In the genomic region with DNA sequence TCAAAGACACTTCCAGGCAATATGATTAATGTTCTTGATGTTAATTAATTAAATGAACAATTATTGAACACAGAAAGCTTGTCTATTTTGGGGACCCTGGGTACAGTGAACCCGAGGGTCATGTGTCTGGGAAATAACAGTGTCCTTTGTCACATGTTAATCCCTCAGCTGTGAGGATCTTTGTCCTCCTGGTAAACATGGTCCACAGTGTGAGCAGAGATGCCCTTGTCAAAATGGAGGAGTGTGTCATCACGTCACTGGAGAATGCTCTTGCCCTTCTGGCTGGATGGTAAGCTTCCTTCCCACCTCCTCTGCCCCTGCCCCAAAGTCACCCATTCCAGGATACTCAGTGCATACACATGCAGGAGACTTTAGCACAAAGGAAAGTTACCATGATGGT, we compare ENCODE assay signal across 26 cellular contexts.
"Had no signal": no experiment of that assay in that cellular context is flagged by ENCODE, and none has a peak within 500 bp of the region (broad histone marks: within the 10 kb centered on the region; RNA-seq: fewer than 3 reads in every experiment).

No MANE protein-coding gene starts in this region.

- H3K36me3 ChIP-seq: colonic mucosa, esophagus squamous epithelium, heart right ventricle, left lung, right lobe of liver, thoracic aorta, tibial nerve, upper lobe of right lung, vagina had no signal

- H3K4me1 ChIP-seq: colonic mucosa, esophagus squamous epithelium, heart right ventricle, left lung, psoas muscle, right lobe of liver, tibial nerve, upper lobe of right lung, vagina had no signal

- H3K27ac ChIP-seq: colonic mucosa, esophagus squamous epithelium, heart right ventricle, left lung, psoas muscle, right lobe of liver, thoracic aorta, tibial nerve, upper lobe of right lung, vagina had no signal

- H3K27me3 ChIP-seq: colonic mucosa, esophagus squamous epithelium, left lung, right lobe of liver, tibial nerve, upper lobe of right lung, vagina had no signal

- ATAC-seq: heart right ventricle; left cardiac atrium; left lung; naive thymus-derived CD8-positive, alpha-beta T cell; psoas muscle; right lobe of liver; stimulated activated naive CD8-positive, alpha-beta T cell treated with anti-CD3 and anti-CD28 coated beads, Interleukin-15, amount 100 ng/mL, for 72 hours; upper lobe of right lung had no signal

- DNase-seq: colonic mucosa; effector memory CD4-positive, alpha-beta T cell; esophagus squamous epithelium; foreskin melanocyte; glutamatergic neuron; heart right ventricle; hippocampal formation; left cardiac atrium; left lung; mesenchymal stem cell; naive thymus-derived CD8-positive, alpha-beta T cell; nephron progenitor cell; posterior cingulate gyrus; psoas muscle; right lobe of liver; small intestine; stimulated activated CD4-positive, alpha-beta T cell treated with anti-CD3 and anti-CD28 coated beads, Interleukin-12 subunit alpha, Interleukin-12 subunit beta, amount 100 ng/mL, for 4 hours; stimulated activated CD4-positive, alpha-beta T cell treated with anti-CD3 and anti-CD28 coated beads, Interleukin-1b, Interleukin-23, amount 100 ng/mL, for 48 hours; stimulated activated CD4-positive, alpha-beta T cell treated with anti-CD3 and anti-CD28 coated beads, Interleukin-4, amount 100 ng/mL, for 1 hour; stimulated activated CD8-positive, alpha-beta memory T cell treated with anti-CD3 and anti-CD28 coated beads, Interleukin-4, amount 100 ng/mL, for 48 hours; stimulated activated naive CD4-positive, alpha-beta T cell; stimulated activated naive CD8-positive, alpha-beta T cell treated with anti-CD3 and anti-CD28 coated beads, Interleukin-15, amount 100 ng/mL, for 72 hours; upper lobe of right lung had no signal

- H3K9me3 ChIP-seq: colonic mucosa, esophagus squamous epithelium, heart right ventricle, left lung, psoas muscle, right lobe of liver, thoracic aorta, tibial nerve, upper lobe of right lung, vagina had no signal

- H3K4me3 ChIP-seq: colonic mucosa, esophagus squamous epithelium, heart right ventricle, left lung, psoas muscle, right lobe of liver, thoracic aorta, tibial nerve, upper lobe of right lung, vagina had no signal
